Comparison of ENCODE assay signal across 17 cellular contexts in the genomic region with DNA sequence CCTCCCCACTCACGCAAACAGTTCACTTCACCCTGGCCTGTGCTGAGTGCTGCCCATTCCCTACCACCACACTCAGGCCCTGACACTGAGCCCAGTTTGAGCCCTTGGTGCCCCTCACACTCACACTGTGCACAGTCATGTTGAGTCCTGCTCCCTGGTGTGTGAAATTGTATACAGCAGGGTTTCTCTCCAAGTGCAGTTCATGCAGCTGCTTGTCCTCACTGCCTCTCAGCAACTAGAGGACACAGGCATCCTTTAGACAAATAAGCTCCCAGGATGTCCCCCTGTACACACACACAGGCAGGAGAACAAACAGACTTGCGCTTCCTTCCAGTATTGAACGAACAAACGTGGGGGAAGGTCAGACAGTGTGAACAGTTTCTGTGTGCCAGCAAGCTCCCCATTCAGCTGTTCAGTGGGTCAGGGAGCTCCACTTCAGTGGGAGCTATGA. TPM values are rescaled to one million over a fixed set of nuclear protein-coding genes. Genes with fewer than 3 reads are reported as not detected.
DNase-seq lines count a peak whose midpoint lies in the region; ATAC-seq and TF ChIP-seq lines count a peak whose summit lies in the region.
"Had no signal": no experiment of that assay in that cellular context is flagged by ENCODE, and none has a peak within 500 bp of the region (broad histone marks: within the 10 kb centered on the region; RNA-seq: fewer than 3 reads in every experiment).

No MANE protein-coding gene starts in this region.

- H3K9me3 ChIP-seq in heart left ventricle, result no peaks in the 10 kb centered on the region
- H3K9me3 ChIP-seq: esophagus squamous epithelium, left ventricle myocardium inferior had no signal

- no peaks in the 10 kb centered on the region for H3K27me3 Mint-ChIP-seq in activated naive CD4-positive, alpha-beta T cell treated with anti-CD3 and anti-CD28 coated beads, Interleukin-2, amount 50 U/mL, for 24 hours
- no peaks in the 10 kb centered on the region for H3K27me3 Mint-ChIP-seq in activated naive CD8-positive, alpha-beta T cell
- no peaks in the 10 kb centered on the region for H3K27me3 Mint-ChIP-seq in stimulated activated naive B cell treated with anti-CD40 and anti-IgM and Interleukin-4, amounts not matched to agents 10 μg/mL and 1 μg/mL and 100 μg/mL, for 72 hours
- H3K27me3 Mint-ChIP-seq: B cell had no signal

- no peaks in the 10 kb centered on the region for H3K27me3 ChIP-seq in heart left ventricle
- H3K27me3 ChIP-seq: esophagus squamous epithelium had no signal

- H3K36me3 ChIP-seq in heart left ventricle, result peaks cover 0 to 77% (median 0%) of the 10 kb centered on the region in 9 donors
- H3K36me3 ChIP-seq: left ventricle myocardium inferior had no signal

- no peaks in the 10 kb centered on the region for H3K36me3 Mint-ChIP-seq in activated naive CD4-positive, alpha-beta T cell treated with anti-CD3 and anti-CD28 coated beads, Interleukin-2, amount 50 U/mL, for 24 hours
- peaks cover 3% of the 10 kb centered on the region for H3K36me3 Mint-ChIP-seq in activated naive CD8-positive, alpha-beta T cell
- H3K36me3 Mint-ChIP-seq in stimulated activated naive B cell treated with anti-CD40 and anti-IgM and Interleukin-4, amounts not matched to agents 10 μg/mL and 1 μg/mL and 100 μg/mL, for 72 hours, result peaks cover 51 to 76% of the 10 kb centered on the region in 2 donors

- H3K4me1 Mint-ChIP-seq in activated naive CD4-positive, alpha-beta T cell treated with anti-CD3 and anti-CD28 coated beads, Interleukin-2, amount 50 U/mL, for 24 hours, result peaks cover 33% of the 10 kb centered on the region
- H3K4me1 Mint-ChIP-seq in activated naive CD8-positive, alpha-beta T cell (ENCODE audit: low read depth), result peaks cover 28% of the 10 kb centered on the region
- H3K4me1 Mint-ChIP-seq in stimulated activated naive B cell treated with anti-CD40 and anti-IgM and Interleukin-4, amounts not matched to agents 10 μg/mL and 1 μg/mL and 100 μg/mL, for 72 hours, result peaks cover 28 to 56% of the 10 kb centered on the region in 2 donors
- H3K4me1 Mint-ChIP-seq: nephron had no signal

- H3K4me3 ChIP-seq in heart left ventricle, result no peak overlapping the region
- H3K4me3 ChIP-seq: esophagus squamous epithelium, left ventricle myocardium inferior had no signal

- H3K27ac Mint-ChIP-seq in activated naive CD4-positive, alpha-beta T cell treated with anti-CD3 and anti-CD28 coated beads, Interleukin-2, amount 50 U/mL, for 24 hours, result peak overlapping the region; percentile 59
- H3K27ac Mint-ChIP-seq in activated naive CD8-positive, alpha-beta T cell, result peak overlapping the region; percentile 58
- H3K27ac Mint-ChIP-seq in stimulated activated naive B cell treated with anti-CD40 and anti-IgM and Interleukin-4, amounts not matched to agents 10 μg/mL and 1 μg/mL and 100 μg/mL, for 72 hours, result peak overlapping the region; percentile 63
- H3K27ac Mint-ChIP-seq: B cell, nephron had no signal

- no peaks in the 10 kb centered on the region for H3K9me3 Mint-ChIP-seq in activated naive CD4-positive, alpha-beta T cell treated with anti-CD3 and anti-CD28 coated beads, Interleukin-2, amount 50 U/mL, for 24 hours
- H3K9me3 Mint-ChIP-seq in activated naive CD8-positive, alpha-beta T cell (ENCODE audit: low read depth), result no peaks in the 10 kb centered on the region
- no peaks in the 10 kb centered on the region for H3K9me3 Mint-ChIP-seq in stimulated activated naive B cell treated with anti-CD40 and anti-IgM and Interleukin-4, amounts not matched to agents 10 μg/mL and 1 μg/mL and 100 μg/mL, for 72 hours
- H3K9me3 Mint-ChIP-seq: nephron had no signal

- TF ChIP-seq CTCF in heart left ventricle (IDR thresholded peaks at IDR 0.05), result no peak

- ATAC-seq in stimulated activated naive B cell treated with anti-CD40 and anti-IgM and Interleukin-4, amounts not matched to agents 10 μg/mL and 1 μg/mL and 100 μg/mL, for 72 hours (replicated peaks), result no peak
- ATAC-seq in heart left ventricle, result no peak

- peaks cover 0 to 12% (median 0%) of the 10 kb centered on the region in 12 donors for H3K4me1 ChIP-seq in heart left ventricle

- no peak overlapping the region for H3K27ac ChIP-seq in heart left ventricle
- H3K27ac ChIP-seq: esophagus squamous epithelium, left ventricle myocardium inferior had no signal

- no peak for DNase-seq in activated naive CD4-positive, alpha-beta T cell treated with Interleukin-2 at 50 U/mL for 16 hours
- peak; percentile 48 for DNase-seq in NCI-H146 treated with DMSO at 0.1 percent for 48 hours (lab: John Stamatoyannopoulos, UW; ENCODE audit: unreplicated experiment)
- no peak for DNase-seq in stimulated activated naive B cell treated with anti-CD40 and anti-IgM and Interleukin-4, amounts not matched to agents 10 μg/mL and 1 μg/mL and 100 μg/mL, for 72 hours
- no peak for DNase-seq in islet precursor cell
- DNase-seq in heart left ventricle, result no peak
- no peak for DNase-seq in mucosa of gallbladder (ENCODE audit: low spot score)
- DNase-seq: esophagus squamous epithelium, GOT3, hippocampal formation, Karpas-422, left ventricle myocardium inferior, NCI-H524 treated with DMSO at 0.1 percent for 48 hours, T-helper 1 cell had no signal

- 70 to 100% (median 77%) methylated on average over 1 to 4 of the region's 4 CpGs for WGBS in heart left ventricle, 4 donors

- TF ChIP-seq POLR2A in heart left ventricle (IDR thresholded peaks at IDR 0.05), result no peak

- H3K4me3 Mint-ChIP-seq in activated naive CD4-positive, alpha-beta T cell treated with anti-CD3 and anti-CD28 coated beads, Interleukin-2, amount 50 U/mL, for 24 hours, result no peak overlapping the region
- no peak overlapping the region for H3K4me3 Mint-ChIP-seq in activated naive CD8-positive, alpha-beta T cell
- no peak overlapping the region for H3K4me3 Mint-ChIP-seq in stimulated activated naive B cell treated with anti-CD40 and anti-IgM and Interleukin-4, amounts not matched to agents 10 μg/mL and 1 μg/mL and 100 μg/mL, for 72 hours
- H3K4me3 Mint-ChIP-seq: B cell, nephron had no signal

- intact Hi-C loops in heart left ventricle (cut with DNase I), result loop anchor here in 9 of 10 donors (2.0 to 10.0 kb wide), 6 partner anchors 140 to 303 kb away; a partner anchor contains a TSS

RNA-seq across cellular contexts. Expression of a gene that starts 6.8 kb away (rescaled TPM):
- total RNA-seq in heart left ventricle, result 10 to 100 TPM in 1 of 9 donors, 1 to 10 TPM in 3, under 1 TPM in 5; 0.13 to 19.0 (median 0.79) TPM
- 1 to 10 TPM in 1 of 2 donors, under 1 TPM in 1; 0.65 to 1.4 TPM for polyA plus RNA-seq in heart left ventricle
- total RNA-seq in mucosa of gallbladder, result 6.0 TPM

RNA-seq across cellular contexts. Expression of a gene that starts 28.0 kb away (rescaled TPM):
- 10 to 100 TPM; 24.7 to 53.1 (median 27.8) TPM for total RNA-seq in heart left ventricle
- 10 to 100 TPM; 36.0 to 68.2 TPM for polyA plus RNA-seq in heart left ventricle
- 36.4 TPM for total RNA-seq in mucosa of gallbladder
